ENCODE assay signal across 8 cellular contexts in genomic region chr15:52256366-52256765, GRCh38. TPM values are rescaled to one million over a fixed set of nuclear protein-coding genes. Genes with fewer than 3 reads are reported as not detected.
A peak's percentile ranks its signal among the peaks of the same experiment; 100 is the strongest.
DNase-seq lines count a peak whose midpoint lies in the region; ATAC-seq and TF ChIP-seq lines count a peak whose summit lies in the region.

No MANE protein-coding gene starts in this region.

- H2BK120ac ChIP-seq in neuronal stem cell (ENCODE audit: low read depth, low read length) = no peak overlapping the region

- no peak overlapping the region for H4K8ac ChIP-seq in neuronal stem cell (ENCODE audit: low read depth, low read length)

- no peaks in the 10 kb centered on the region for H3K79me1 ChIP-seq in neuronal stem cell (ENCODE audit: low read depth, low read length)

- H3K79me2 ChIP-seq in fibroblast of lung (ENCODE audit: control insufficient read depth, insufficient read depth, low read length) = no peaks in the 10 kb centered on the region

- no CpG with 5 or more reads among the region's 10 CpGs for whole genome bisulfite sequencing in neuronal stem cell (ENCODE audit: extremely low coverage in 2 of 2, insufficient read length in 2 of 2, insufficient replicate concordance in 1 of 2), 2 donors

- H3K4me2 ChIP-seq in fibroblast of lung (ENCODE audit: extremely low read depth, insufficient read depth, low read length) (peak overlapping the region; percentile 58), neuronal stem cell (ENCODE audit: insufficient read depth, low read length, poor library complexity, severe bottlenecking) (no peak overlapping the region)

- H3K27me3 ChIP-seq in fibroblast of lung (ENCODE audit: control insufficient read depth, insufficient read depth, low read length) (no peaks in the 10 kb centered on the region), neuronal stem cell (ENCODE audit: control insufficient read depth in 3 of 3, insufficient read depth in 3 of 3, low read depth in 1 of 3, low read length in 3 of 3) (no peaks in the 10 kb centered on the region)

- no peak overlapping the region for H2AK5ac ChIP-seq in neuronal stem cell (ENCODE audit: low read depth, low read length)

- H2BK5ac ChIP-seq in neuronal stem cell (ENCODE audit: low read length) = no peak overlapping the region

- H3K4ac ChIP-seq in neuronal stem cell (ENCODE audit: low read length) = no peak overlapping the region

- no peak overlapping the region for H2BK12ac ChIP-seq in neuronal stem cell (ENCODE audit: low read length)

- TF ChIP-seq CTCF in fibroblast of lung (conservative IDR thresholded peaks at IDR 0.05 in 1 of 2, IDR thresholded peaks at IDR 0.05 in 1 of 2; ENCODE audit: low read depth in 1 of 2, low read length in 2 of 2) = peak; percentile 60 to 74

- no peaks in the 10 kb centered on the region for H3K36me3 ChIP-seq in fibroblast of lung (ENCODE audit: control insufficient read depth, insufficient read depth, low read length)
- H3K36me3 ChIP-seq in neuronal stem cell (replicated peaks in 1 of 2; ENCODE audit: control insufficient read depth in 2 of 2, insufficient read depth in 2 of 2, low read length in 2 of 2) = peaks cover 9 to 11% of the 10 kb centered on the region in 2 donors

- no peaks in the 10 kb centered on the region for H3K9me3 ChIP-seq in fibroblast of lung (ENCODE audit: control insufficient read depth, insufficient read depth, low read depth, low read length)
- H3K9me3 ChIP-seq in neuronal stem cell (replicated peaks in 1 of 2; ENCODE audit: control insufficient read depth in 2 of 2, insufficient read depth in 1 of 2, low read depth in 1 of 2, low read length in 2 of 2) = no peaks in the 10 kb centered on the region

- peaks cover 13% of the 10 kb centered on the region for H3K4me1 ChIP-seq in fibroblast of lung (ENCODE audit: control insufficient read depth, extremely low read depth, insufficient read depth, low read length)
- H3K4me1 ChIP-seq in neuronal stem cell (ENCODE audit: control insufficient read depth in 2 of 2, insufficient read depth in 1 of 2, low read depth in 1 of 2, low read length in 2 of 2) = peaks cover 21% of the 10 kb centered on the region in 2 donors

- H3K27ac ChIP-seq in fibroblast of lung (ENCODE audit: insufficient read depth, low read length) (no peak overlapping the region), neuronal stem cell (replicated peaks; ENCODE audit: low read length) (no peak overlapping the region)

- H2AFZ ChIP-seq in fibroblast of lung (ENCODE audit: low read length) (no peak overlapping the region), neuronal stem cell (ENCODE audit: low read length) (peak overlapping the region; percentile 79)

- no peak overlapping the region for H3K23ac ChIP-seq in neuronal stem cell (ENCODE audit: low read depth, low read length, poor library complexity)

- H3K9ac ChIP-seq in fibroblast of lung (ENCODE audit: insufficient read depth, low read length) (no peak overlapping the region), neuronal stem cell (ENCODE audit: low read depth, low read length, poor library complexity) (no peak overlapping the region)

- H3K14ac ChIP-seq in neuronal stem cell (ENCODE audit: low read length) = no peak overlapping the region

- peak; percentile 84 for DNase-seq in ELF-1 (ENCODE audit: low read depth, low spot score)
- peak; percentile 82 for DNase-seq in HT1080 (ENCODE audit: low read depth)
- peak; percentile 68 for DNase-seq in RKO (ENCODE audit: low spot score)
- DNase-seq in activated T-helper 1 cell treated with Interleukin-2 at 50 U/mL for 16 hours (ENCODE audit: low read depth) = peak; percentile 56
- peak; percentile 71 to 89 for DNase-seq in fibroblast of lung (ENCODE audit: low read depth in 2 of 2)
- peak; percentile 83 for DNase-seq in neuronal stem cell (ENCODE audit: low spot score)
- peak; percentile 69 for DNase-seq in stromal cell of bone marrow (ENCODE audit: low read depth)

- H3K18ac ChIP-seq in neuronal stem cell (ENCODE audit: low read length) = no peak overlapping the region

- H3K4me3 ChIP-seq in fibroblast of lung (replicated peaks in 1 of 4; ENCODE audit: control extremely low read depth in 1 of 4, insufficient read depth in 1 of 4, low read depth in 3 of 4, low read length in 4 of 4) (peak overlapping the region in 1 of 4 experiments; percentile 17), neuronal stem cell (ENCODE audit: low read length in 2 of 2) (no peak overlapping the region)

- no peak overlapping the region for H4K91ac ChIP-seq in neuronal stem cell (ENCODE audit: low read depth, low read length, poor library complexity)

- H2BK15ac ChIP-seq in neuronal stem cell (ENCODE audit: low read length) = no peak overlapping the region

- no peak for ATAC-seq in HG02588 (IDR thresholded peaks at IDR 0.05; ENCODE audit: unreplicated experiment)

- no peaks in the 10 kb centered on the region for H4K20me1 ChIP-seq in fibroblast of lung (ENCODE audit: control insufficient read depth, extremely low read depth, insufficient read depth, low read length)

RNA-seq across cellular contexts. Expression of gene MYO5C, which starts 39.2 kb away (rescaled TPM):
- total RNA-seq in HT1080 (2014; rRNA removed; shearing (Covaris generic)) = 0.07 TPM in 1 of 2 replicates, not detected in the other
- 1.0 and 1.1 TPM in 2 replicates for polyA plus RNA-seq in HT1080 (2015; cell fraction: cytosol; rRNA removed)
- 0.93 and 1.1 TPM in 2 replicates for polyA plus RNA-seq in HT1080 (2015; cell fraction: nucleus; rRNA removed)
- total RNA-seq in fibroblast of lung = under 0.01 TPM in 2 replicates
- 0.05 and 0.07 TPM in 2 replicates for polyA plus RNA-seq in fibroblast of lung
- polyA plus RNA-seq in fibroblast of lung (2012) = 0.01 and 0.07 TPM in 2 replicates
- not detected in 2 replicates for polyA minus RNA-seq in fibroblast of lung (ENCODE audit: low replicate concordance)
- 4.4 TPM for polyA plus RNA-seq in neuronal stem cell (2013, experiment 1 of 2)
- 4.4 TPM for polyA plus RNA-seq in neuronal stem cell (2013, experiment 2 of 2)
